In the genomic region with DNA sequence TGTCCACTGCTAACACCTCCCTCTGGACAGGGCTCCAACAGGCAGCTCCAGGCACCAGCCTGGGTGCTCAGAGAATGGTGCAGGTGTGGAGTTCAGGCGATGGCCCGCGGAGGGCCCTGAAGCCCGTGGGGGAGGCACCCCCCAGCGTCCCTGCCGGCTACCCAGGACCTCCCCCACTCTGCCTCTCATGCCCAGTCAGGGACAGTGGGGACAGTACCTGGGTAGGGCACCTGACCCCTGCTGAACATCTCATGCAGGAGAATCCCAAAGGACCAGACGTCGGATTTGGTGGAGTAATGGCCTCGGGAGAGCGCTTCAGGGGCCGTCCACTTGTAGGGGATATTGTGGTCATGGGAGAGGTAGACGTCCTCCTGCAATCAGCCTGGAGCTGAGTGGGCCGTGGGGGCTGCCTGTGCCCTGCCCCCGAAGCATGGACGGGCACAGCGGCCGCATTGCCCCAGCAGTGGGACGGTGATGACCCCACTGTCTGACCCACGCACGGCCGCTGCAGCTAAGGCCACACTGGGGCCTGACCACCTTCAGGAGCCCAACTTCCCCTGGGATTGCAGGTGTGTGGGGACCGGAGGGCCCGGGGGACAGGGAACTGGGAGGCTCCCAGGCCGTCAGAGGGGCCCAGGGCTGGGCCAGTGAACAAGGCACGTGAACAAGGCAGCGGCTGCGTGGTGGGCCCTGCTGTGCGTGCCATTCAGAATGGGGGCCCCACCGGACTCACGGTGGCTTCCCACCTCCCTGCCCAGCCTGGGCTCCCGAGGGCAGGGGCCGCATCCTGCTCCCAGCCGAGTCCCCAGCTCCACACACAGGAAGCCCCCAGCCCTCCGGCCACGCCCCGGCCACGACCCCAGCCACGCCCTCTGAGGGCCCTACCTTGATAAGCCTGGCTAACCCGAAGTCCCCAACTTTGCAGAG, we compare ENCODE assay signal across 26 cellular contexts. TPM values are rescaled to one million over a fixed set of nuclear protein-coding genes. Genes with fewer than 3 reads are reported as not detected.
DNase-seq lines count a peak whose midpoint lies in the region; ATAC-seq, FAIRE-seq and TF ChIP-seq lines count a peak whose summit lies in the region.
"Had no signal": no experiment of that assay in that cellular context is flagged by ENCODE, and none has a peak within 500 bp of the region (broad histone marks: within the 10 kb centered on the region; RNA-seq: fewer than 3 reads in every experiment).

No MANE protein-coding gene starts in this region.

- no peak for TF ChIP-seq POLR2A in spleen (IDR thresholded peaks at IDR 0.05)

- peak; percentile 10 for DNase-seq in activated naive CD4-positive, alpha-beta T cell treated with anti-CD3 and anti-CD28 coated beads, Interleukin-2, amount 50 U/mL, for 16 hours
- no peak for DNase-seq in activated naive CD4-positive, alpha-beta T cell (lab: John Stamatoyannopoulos, UW)
- DNase-seq in SK-N-SH (peak; percentile 35), kidney (peak; percentile 59), spleen (peak; percentile 67)
- DNase-seq: activated naive CD8-positive, alpha-beta T cell treated with anti-CD3 and anti-CD28 coated beads, Interleukin-2, amount 10 ng/mL, durations not matched to agents 7 days and 5 days; C1 segment of cervical spinal cord; effector CD4-positive, alpha-beta T cell; EL; hippocampal formation; NCI-H1694 treated with DMSO at 0.1 percent for 48 hours; NCI-H82; stimulated activated CD4-positive, alpha-beta T cell treated with anti-CD3 and anti-CD28 coated beads, Interleukin-15, amount 100 ng/mL, for 24 hours; trophoblast cell had no signal

- POLR2A ChIA-PET in SK-N-SH (lab: Yijun Ruan, JAX) = interaction anchor here (1.1 to 1.2 kb wide), 2 partner anchors 9 to 28 kb away, joined by 3 to 4 read pairs; a partner anchor contains a TSS

- TF ChIP-seq CTCF in SK-N-SH (IDR thresholded peaks at IDR 0.05) = no peak
- no peak for TF ChIP-seq CTCF in kidney (IDR thresholded peaks at IDR 0.05; ENCODE audit: borderline replicate concordance, extremely low read depth, insufficient read depth)
- TF ChIP-seq CTCF in spleen (IDR thresholded peaks at IDR 0.05 in 8 of 11, conservative IDR thresholded peaks at IDR 0.05 in 3 of 11) = no peak

- H3K4me2 ChIP-seq in SK-N-SH = no peak overlapping the region

- WGBS in SK-N-SH (ENCODE audit: low lambda C conversion rate) = 86% methylated on average over 19 of the region's 39 CpGs
- 71 to 83% (median 80%) methylated on average over 31 to 39 of the region's 39 CpGs for WGBS in spleen, 5 donors

- H3F3A ChIP-seq in SK-N-SH (replicated peaks; ENCODE audit: insufficient read depth) = peaks cover 21% of the 10 kb centered on the region

- H3K4me3 ChIP-seq in SK-N-SH (ENCODE audit: low read depth in 2 of 2, low read length in 1 of 2) (no peak overlapping the region), kidney (ENCODE audit: low read length in 2 of 2) (no peak overlapping the region), spleen (no peak overlapping the region)
- H3K4me3 ChIP-seq: right lobe of liver had no signal

- no peak for ATAC-seq in GM18502 (IDR thresholded peaks at IDR 0.05; ENCODE audit: poor library complexity, unreplicated experiment)
- ATAC-seq in GM19395 (IDR thresholded peaks at IDR 0.05; ENCODE audit: unreplicated experiment) = no peak
- ATAC-seq in GM19455 (IDR thresholded peaks at IDR 0.05; ENCODE audit: unreplicated experiment) = no peak

- no peaks in the 10 kb centered on the region for H3K9me2 ChIP-seq in SK-N-SH

- CTCF ChIA-PET in SK-N-SH (lab: Yijun Ruan, JAX) = interaction anchor here (1.1 to 5.2 kb wide), 4 partner anchors 9 to 60 kb away, joined by 3 to 25 read pairs (median 10); no protein-coding TSS in a partner anchor

- intact Hi-C loops in kidney (cut with DNase I) (no loop called here), spleen (cut with DNase I; ENCODE audit: low total_unique reads) (loop anchor here (10.0 kb wide), 1 partner anchor 125 kb away; a partner anchor contains a TSS)

- no peak overlapping the region for H2AFZ ChIP-seq in SK-N-SH (ENCODE audit: low read depth)

- H3K9ac ChIP-seq in SK-N-SH (no peak overlapping the region), kidney (ENCODE audit: low read length in 2 of 2) (no peak overlapping the region)

- H3K36me3 ChIP-seq in SK-N-SH (replicated peaks in 1 of 2; ENCODE audit: control insufficient read depth in 1 of 2, insufficient read depth in 2 of 2, low read length in 1 of 2) = no peaks in the 10 kb centered on the region
- no peaks in the 10 kb centered on the region for H3K36me3 ChIP-seq in kidney (ENCODE audit: control insufficient read depth in 1 of 2, insufficient read depth in 2 of 2, low read length in 2 of 2)
- no peaks in the 10 kb centered on the region for H3K36me3 ChIP-seq in spleen
- H3K36me3 ChIP-seq: right lobe of liver had no signal

- H3K27ac ChIP-seq in SK-N-SH (ENCODE audit: low read depth in 2 of 2, low read length in 1 of 2) (no peak overlapping the region), kidney (ENCODE audit: low read depth in 2 of 2, low read length in 2 of 2) (no peak overlapping the region), spleen (no peak overlapping the region)
- H3K27ac ChIP-seq: right lobe of liver had no signal

- no peaks in the 10 kb centered on the region for H3K79me2 ChIP-seq in SK-N-SH (ENCODE audit: insufficient read depth)

- H3K27me3 ChIP-seq in SK-N-SH (ENCODE audit: insufficient read depth) (no peaks in the 10 kb centered on the region), spleen (replicated peaks in 1 of 7) (peaks cover 0 to 24% (median 0%) of the 10 kb centered on the region in 7 donors)
- H3K27me3 ChIP-seq: right lobe of liver had no signal

- TF ChIP-seq EP300 in SK-N-SH (IDR thresholded peaks at IDR 0.05; ENCODE audit: borderline replicate concordance in 1 of 2, low read depth in 1 of 2, low read length in 1 of 2) = no peak

- peaks cover 6% of the 10 kb centered on the region; the same call in 1 of the 2 replicates for H4K20me1 ChIP-seq in SK-N-SH (ENCODE audit: insufficient read depth)

- TF ChIP-seq RAD21 in SK-N-SH (IDR thresholded peaks at IDR 0.05; ENCODE audit: low read length) = no peak

- no peaks in the 10 kb centered on the region for H3K9me3 ChIP-seq in SK-N-SH
- H3K9me3 ChIP-seq in kidney (ENCODE audit: control insufficient read depth in 1 of 2, low read length in 2 of 2) = no peaks in the 10 kb centered on the region
- H3K9me3 ChIP-seq in spleen = no peaks in the 10 kb centered on the region
- H3K9me3 ChIP-seq: right lobe of liver had no signal

- H3K4me1 ChIP-seq in SK-N-SH (ENCODE audit: control insufficient read depth in 1 of 2, insufficient read depth in 2 of 2, low read depth in 1 of 2, low read length in 1 of 2) (no peaks in the 10 kb centered on the region), kidney (ENCODE audit: control insufficient read depth in 1 of 2, insufficient read depth in 1 of 2, low read depth in 1 of 2, low read length in 2 of 2) (no peaks in the 10 kb centered on the region), spleen (peaks cover 0 to 20% (median 6%) of the 10 kb centered on the region in 6 donors)

- no peak for FAIRE-seq in kidney (lab: Jason Lieb, UNC)

TF ChIP-seq in SK-N-SH, 30 proteins besides CTCF, POLR2A, EP300 and RAD21 (continues in another document):
- no peak for TF ChIP-seq EZH2phosphoT487 (IDR thresholded peaks at IDR 0.05; ENCODE audit: borderline replicate concordance, low read depth)
- no peak for TF ChIP-seq RXRA (IDR thresholded peaks at IDR 0.05; ENCODE audit: borderline replicate concordance, low read depth)
- no peak for TF ChIP-seq SMC3 (IDR thresholded peaks at IDR 0.05; ENCODE audit: low read depth, low read length)

RNA-seq across cellular contexts. Expression of a gene that starts 7.1 kb away (rescaled TPM):
- polyA plus RNA-seq in SK-N-SH (2012; rRNA removed) (0.07 and 0.13 TPM in 2 replicates), kidney (ENCODE audit: insufficient read depth, low read depth, low replicate concordance) (0.26 TPM), spleen (under 1 TPM; 0.55 to 0.72 (median 0.64) TPM)
- polyA plus RNA-seq in SK-N-SH (2012; cell fraction: cytosol; rRNA removed) = 0.06 and 0.16 TPM in 2 replicates
- polyA plus RNA-seq in SK-N-SH (2012; cell fraction: nucleus; rRNA removed) = 0.26 and 0.27 TPM in 2 replicates
- total RNA-seq in kidney (1.1 TPM), spleen (1 to 10 TPM in 1 of 7 donors, under 1 TPM in 6; 0.20 to 1.0 (median 0.77) TPM)
- total RNA-seq: A673, epithelial cell of proximal tubule, HT1080, lung microvascular endothelial cell had no signal

RNA-seq across cellular contexts. Expression of a gene that starts 9.6 kb away (rescaled TPM):
- polyA plus RNA-seq in SK-N-SH (2012; rRNA removed) (20.0 and 71.4 TPM in 2 replicates), kidney (ENCODE audit: insufficient read depth, low read depth, low replicate concordance) (961 TPM), spleen (100 to 1,000 TPM; 123 to 275 (median 186) TPM)
- polyA plus RNA-seq in SK-N-SH (2012; cell fraction: cytosol; rRNA removed) = 45.7 and 81.9 TPM in 2 replicates
- 48.9 and 78.6 TPM in 2 replicates for polyA plus RNA-seq in SK-N-SH (2012; cell fraction: nucleus; rRNA removed)
- total RNA-seq in kidney (578 TPM), spleen (100 to 1,000 TPM in 4 of 7 donors, 10 to 100 TPM in 3; 68.8 to 167 (median 105) TPM)

RNA-seq across cellular contexts. Expression of a gene that starts 17.4 kb away (rescaled TPM):
- not detected in 2 replicates for polyA plus RNA-seq in SK-N-SH (2012; rRNA removed)
- not detected in 2 replicates for polyA plus RNA-seq in SK-N-SH (2012; cell fraction: cytosol; rRNA removed)
- polyA plus RNA-seq in SK-N-SH (2012; cell fraction: nucleus; rRNA removed) = 0.05 TPM in 1 of 2 replicates, not detected in the other
- 0.38 TPM for total RNA-seq in kidney
- not detected for polyA plus RNA-seq in kidney (ENCODE audit: insufficient read depth, low read depth, low replicate concordance)
- 1 to 10 TPM in 4 of 7 donors, under 1 TPM in 1, not detected in 2; 0.46 to 1.5 (median 1.2) TPM for total RNA-seq in spleen
- under 1 TPM; 0.07 to 0.19 (median 0.12) TPM for polyA plus RNA-seq in spleen
- total RNA-seq: A673; activated naive CD8-positive, alpha-beta T cell treated with anti-CD3 and anti-CD28 coated beads, Interleukin-2, amount 10 ng/mL, durations not matched to agents 7 days and 5 days; activated T-helper 1 cell treated with anti-CD3 and anti-CD28 coated beads, Interleukin-12 subunit alpha, Interleukin-12 subunit beta, Interleukin-2, Interleukin-4 antibody, amounts not matched to agents 30 ng/mL and 10 ng/mL and 1 ng/mL, durations not matched to agents 14 hours and 24 hours and 36 hours; epithelial cell of proximal tubule; fibroblast of villous mesenchyme; HT1080; lung microvascular endothelial cell; osteocyte; right lobe of liver; T-helper 1 cell treated with Interleukin-12 subunit alpha and Interleukin-12 subunit beta and Interleukin-4 antibody, amounts not matched to agents 30 ng/mL and 1 ng/mL, for 36 hours had no signal

RNA-seq across cellular contexts. Expression of a gene that starts 23.8 kb away (rescaled TPM):
- 4.5 and 5.5 TPM in 2 replicates for polyA plus RNA-seq in SK-N-SH (2012; rRNA removed)
- 2.0 and 3.3 TPM in 2 replicates for polyA plus RNA-seq in SK-N-SH (2012; cell fraction: cytosol; rRNA removed)
- polyA plus RNA-seq in SK-N-SH (2012; cell fraction: nucleus; rRNA removed) = 13.7 and 16.2 TPM in 2 replicates
- total RNA-seq in kidney = 1.6 TPM
- polyA plus RNA-seq in kidney (ENCODE audit: insufficient read depth, low read depth, low replicate concordance) = 0.47 TPM
- total RNA-seq in spleen = 1 to 10 TPM in 4 of 7 donors, under 1 TPM in 3; 0.33 to 2.0 (median 1.0) TPM
- 1 to 10 TPM in 1 of 3 donors, under 1 TPM in 2; 0.91 to 1.8 (median 0.98) TPM for polyA plus RNA-seq in spleen
- total RNA-seq: HT1080, right lobe of liver had no signal

RNA-seq across cellular contexts. Expression of a gene that starts 31.2 kb away (rescaled TPM):
- 9.2 and 16.5 TPM in 2 replicates for polyA plus RNA-seq in SK-N-SH (2012; rRNA removed)
- polyA plus RNA-seq in SK-N-SH (2012; cell fraction: cytosol; rRNA removed) = 14.3 and 20.1 TPM in 2 replicates
- polyA plus RNA-seq in SK-N-SH (2012; cell fraction: nucleus; rRNA removed) = 21.6 and 29.5 TPM in 2 replicates
- 18.1 TPM for total RNA-seq in kidney
- polyA plus RNA-seq in kidney (ENCODE audit: insufficient read depth, low read depth, low replicate concordance) = 1.5 TPM
- total RNA-seq in spleen = 1 to 10 TPM in 3 of 7 donors, under 1 TPM in 4; 0.39 to 1.4 (median 0.54) TPM
- under 1 TPM; 0.48 to 0.57 (median 0.53) TPM for polyA plus RNA-seq in spleen

Comparison
In these comparisons a context has a peak if more than half of its experiments do, and no peak if none do; other contexts are left out.
1. DNase-seq: peak in activated naive CD4-positive, alpha-beta T cell treated with anti-CD3 and anti-CD28 coated beads, Interleukin-2, amount 50 U/mL, for 16 hours (single experiment), SK-N-SH (single experiment), kidney (single experiment) and spleen (single experiment); none in activated naive CD4-positive, alpha-beta T cell (0 of 4).